ENCODE assay signal across 21 cellular contexts in the genomic region with DNA sequence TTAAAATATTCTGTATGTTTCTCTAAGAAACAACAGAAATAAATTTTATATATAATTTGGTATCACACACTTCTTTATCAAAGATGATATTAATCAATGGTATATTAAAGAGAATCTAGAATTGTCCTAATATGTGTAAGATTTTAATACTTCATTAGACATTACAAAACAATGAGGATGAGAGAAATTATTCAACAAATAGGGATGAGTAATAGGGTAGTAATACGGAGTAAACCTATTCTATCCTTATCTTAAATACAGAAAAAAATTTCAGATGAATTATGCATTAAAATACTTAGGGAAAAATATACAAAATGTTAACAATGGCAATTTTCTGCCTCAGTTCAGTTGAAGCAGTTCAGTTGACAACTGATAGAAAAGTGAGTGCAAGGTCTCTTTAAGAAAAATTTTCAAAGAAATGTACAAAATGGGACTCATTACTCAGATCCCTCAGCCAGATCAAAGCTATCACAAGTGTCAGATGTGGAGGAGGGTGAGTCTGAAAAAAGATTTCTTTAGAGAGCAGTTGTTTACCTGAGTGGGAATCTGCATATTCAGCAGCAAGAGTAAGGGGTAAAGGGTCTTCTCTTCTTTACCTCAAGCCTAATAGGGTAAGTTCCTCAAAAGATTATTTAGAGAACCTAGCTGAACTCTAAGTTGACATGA.
"Had no signal": no experiment of that assay in that cellular context is flagged by ENCODE, and none has a peak within 500 bp of the region (broad histone marks: within the 10 kb centered on the region; RNA-seq: fewer than 3 reads in every experiment).

No MANE protein-coding gene starts in this region.

- DNase-seq: activated CD4-positive, alpha-beta T cell treated with anti-CD3 and anti-CD28 coated beads, Interleukin-2, amount 50 U/mL, for 48 hours; activated CD4-positive, CD25-positive, alpha-beta regulatory T cell treated with anti-CD3 and anti-CD28 coated beads, Interleukin-2, amount 50 U/mL, for 72 hours; activated gamma-delta T cell; activated naive CD8-positive, alpha-beta T cell treated with anti-CD3 and anti-CD28 coated beads, Interleukin-2, amount 10 ng/mL, durations not matched to agents 7 days and 5 days; activated T-cell treated with anti-CD3 and anti-CD28 coated beads, Interleukin-2, amount 50 U/mL, for 48 hours; anterior cingulate cortex; brain microvascular endothelial cell; dorsolateral prefrontal cortex; endodermal cell; hippocampal formation; left ventricle myocardium inferior; nucleus accumbens; right cardiac atrium; stimulated activated naive CD8-positive, alpha-beta T cell treated with anti-CD3 and anti-CD28 coated beads, Interleukin-15, Interleukin-2, amounts not matched to agents 100 U/mL and 50 U/mL, for 24 hours; T-helper 9 cell; trophoblast cell had no signal

- H3K36me3 Mint-ChIP-seq: activated naive CD8-positive, alpha-beta T cell treated with anti-CD3 and anti-CD28 coated beads, Interleukin-2, amount 10 ng/mL, durations not matched to agents 7 days and 5 days; memory B cell; natural killer cell treated with Interleukin-12 subunit alpha and Interleukin-12 subunit beta and Interleukin-15 and Interleukin-18, amount 100 ng/mL, for 72 hours had no signal

- H3K27ac Mint-ChIP-seq: activated naive CD8-positive, alpha-beta T cell treated with anti-CD3 and anti-CD28 coated beads, Interleukin-2, amount 10 ng/mL, durations not matched to agents 7 days and 5 days; endodermal cell; memory B cell; natural killer cell treated with Interleukin-12 subunit alpha and Interleukin-12 subunit beta and Interleukin-15 and Interleukin-18, amount 100 ng/mL, for 72 hours had no signal

- H3K36me3 ChIP-seq: brain microvascular endothelial cell, left ventricle myocardium inferior, SJSA1 had no signal

- H3K27ac ChIP-seq: brain microvascular endothelial cell, dorsolateral prefrontal cortex, left ventricle myocardium inferior, SJSA1 had no signal

- H3K4me3 ChIP-seq: dorsolateral prefrontal cortex, left ventricle myocardium inferior, SJSA1, smooth muscle cell had no signal

- H3K4me3 Mint-ChIP-seq: activated naive CD8-positive, alpha-beta T cell treated with anti-CD3 and anti-CD28 coated beads, Interleukin-2, amount 10 ng/mL, durations not matched to agents 7 days and 5 days; endodermal cell; memory B cell; natural killer cell treated with Interleukin-12 subunit alpha and Interleukin-12 subunit beta and Interleukin-15 and Interleukin-18, amount 100 ng/mL, for 72 hours had no signal

- H3K9me3 Mint-ChIP-seq: activated naive CD8-positive, alpha-beta T cell treated with anti-CD3 and anti-CD28 coated beads, Interleukin-2, amount 10 ng/mL, durations not matched to agents 7 days and 5 days; endodermal cell; memory B cell; natural killer cell treated with Interleukin-12 subunit alpha and Interleukin-12 subunit beta and Interleukin-15 and Interleukin-18, amount 100 ng/mL, for 72 hours had no signal

- H3K4me1 Mint-ChIP-seq: memory B cell had no signal

- H3K9me3 ChIP-seq: left ventricle myocardium inferior, SJSA1 had no signal

- ATAC-seq: natural killer cell treated with Interleukin-12 subunit alpha and Interleukin-12 subunit beta and Interleukin-15 and Interleukin-18, amount 100 ng/mL, for 72 hours; right cardiac atrium had no signal

- H3K4me1 ChIP-seq: left ventricle myocardium inferior, SJSA1 had no signal

- H3K27me3 Mint-ChIP-seq: activated naive CD8-positive, alpha-beta T cell treated with anti-CD3 and anti-CD28 coated beads, Interleukin-2, amount 10 ng/mL, durations not matched to agents 7 days and 5 days; progenitor cell of endocrine pancreas had no signal
